ENCODE assay signal across 14 cellular contexts in the genomic region with DNA sequence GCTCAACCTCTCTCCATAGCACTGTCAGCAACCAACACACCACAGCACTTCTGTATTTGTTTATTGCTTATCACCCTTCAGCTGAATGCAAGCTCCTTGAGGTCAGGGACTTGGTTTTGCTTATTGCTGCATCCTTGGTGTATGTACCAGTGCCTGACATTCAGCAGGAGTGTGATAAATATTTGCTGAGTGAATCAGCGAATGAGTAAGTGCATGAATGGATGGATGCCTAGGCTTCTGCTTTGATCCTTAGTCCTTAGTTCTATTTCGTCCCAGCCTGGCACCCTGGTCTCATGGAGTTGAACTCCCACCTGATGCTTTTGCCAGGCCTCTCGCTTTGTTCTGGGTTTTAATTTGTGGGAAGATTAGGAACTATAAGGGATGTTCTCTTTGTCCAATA.
"Had no signal": no experiment of that assay in that cellular context is flagged by ENCODE, and none has a peak within 500 bp of the region (broad histone marks: within the 10 kb centered on the region; RNA-seq: fewer than 3 reads in every experiment).

No MANE protein-coding gene starts in this region.

- H3K4me1 ChIP-seq: breast epithelium, esophagus muscularis mucosa, gastrocnemius medialis had no signal

- H3K27me3 ChIP-seq: breast epithelium, dorsolateral prefrontal cortex, esophagus muscularis mucosa, gastrocnemius medialis, neutrophil had no signal

- H3K9me3 ChIP-seq: breast epithelium, esophagus muscularis mucosa, gastrocnemius medialis, neutrophil had no signal

- DNase-seq: activated CD4-positive, alpha-beta T cell treated with anti-CD3 and anti-CD28 coated beads, Interleukin-2, amount 50 U/mL, for 4 hours; activated CD4-positive, CD25-positive, alpha-beta regulatory T cell treated with anti-CD3 and anti-CD28 coated beads, Interleukin-2, amount 50 U/mL, for 72 hours; activated CD8-positive, alpha-beta memory T cell treated with anti-CD3 and anti-CD28 coated beads, Interleukin-2, amount 10 ng/mL, durations not matched to agents 7 days and 5 days; activated effector memory CD4-positive, alpha-beta T cell treated with Interleukin-2 at 50 U/mL for 16 hours; activated T-cell treated with anti-CD3 and anti-CD28 coated beads, Interleukin-2, amount 50 U/mL, for 24 hours; dorsolateral prefrontal cortex; gastrocnemius medialis; naive B cell; right cardiac atrium; stimulated activated naive B cell treated with anti-CD40 and anti-IgM and Interleukin-4, amounts not matched to agents 10 μg/mL and 1 μg/mL and 100 μg/mL, for 72 hours had no signal

- H3K36me3 ChIP-seq: breast epithelium, esophagus muscularis mucosa, gastrocnemius medialis, neutrophil had no signal

- H3K4me3 ChIP-seq: breast epithelium, dorsolateral prefrontal cortex, esophagus muscularis mucosa, gastrocnemius medialis, lung had no signal

- H3K27ac ChIP-seq: breast epithelium, dorsolateral prefrontal cortex, esophagus muscularis mucosa, gastrocnemius medialis, neutrophil had no signal

- ATAC-seq: activated CD8-positive, alpha-beta memory T cell treated with anti-CD3 and anti-CD28 coated beads, Interleukin-2, amount 10 ng/mL, durations not matched to agents 7 days and 5 days; gastrocnemius medialis; right cardiac atrium; stimulated activated naive B cell treated with anti-CD40 and anti-IgM and Interleukin-4, amounts not matched to agents 10 μg/mL and 1 μg/mL and 100 μg/mL, for 72 hours had no signal
